In the genomic region with DNA sequence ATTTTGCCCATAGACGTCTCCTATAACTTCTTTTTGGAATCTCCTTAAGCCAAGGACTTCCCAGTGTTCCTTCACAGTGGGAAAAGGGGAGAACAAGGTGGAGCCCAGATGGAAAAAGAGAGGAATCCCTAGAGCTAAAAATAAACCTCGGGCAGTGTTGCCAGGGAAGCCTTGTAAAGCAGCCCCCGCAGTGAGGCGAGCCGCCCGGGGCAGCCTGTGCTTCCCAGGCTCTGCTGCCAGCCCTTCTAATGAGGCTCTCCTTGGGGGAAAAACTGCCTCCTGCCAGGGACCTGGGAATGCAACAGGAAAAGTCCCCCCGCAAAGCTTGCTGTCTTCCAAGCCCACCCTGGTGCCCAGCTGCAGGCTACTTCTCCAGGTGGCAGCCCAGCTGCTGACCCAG, we compare ENCODE assay signal across 16 cellular contexts.
DNase-seq lines count a peak whose midpoint lies in the region; ATAC-seq and TF ChIP-seq lines count a peak whose summit lies in the region.
"Had no signal": no experiment of that assay in that cellular context is flagged by ENCODE, and none has a peak within 500 bp of the region (broad histone marks: within the 10 kb centered on the region; RNA-seq: fewer than 3 reads in every experiment).

No MANE protein-coding gene starts in this region.

- no peak overlapping the region for H3K4me2 ChIP-seq in MM.1S (ENCODE audit: low read depth, low read length)

- POLR2A ChIA-PET in HEK293 (lab: Yijun Ruan, JAX), result no interaction called here

- H3K9me3 ChIP-seq in HEK293 (ENCODE audit: control insufficient read depth, insufficient read depth, low read depth, low read length), result no peaks in the 10 kb centered on the region
- no peaks in the 10 kb centered on the region for H3K9me3 ChIP-seq in mucosa of stomach (ENCODE audit: control insufficient read depth, low read length)
- H3K9me3 ChIP-seq in MM.1S (replicated peaks; ENCODE audit: insufficient read depth, low read length), result no peaks in the 10 kb centered on the region
- H3K9me3 ChIP-seq: BE2C had no signal

- peak; percentile 50 for DNase-seq in EH (ENCODE audit: low read depth)
- no peak for DNase-seq in epithelial cell of prostate (ENCODE audit: low read depth, low spot score)
- DNase-seq in AG20443 (ENCODE audit: low spot score), result no peak
- DNase-seq in MM.1S, result no peak
- DNase-seq: BE2C; CD4-positive, alpha-beta memory T cell; H9; IMR-90; Kasumi-1; NCI-H1417; NCI-H2029; NCI-H510A treated with DMSO at 0.1 percent for 48 hours; SIG-M5 had no signal

- H3K4me3 ChIP-seq in HEK293 (ENCODE audit: low read depth, low read length), result no peak overlapping the region
- no peak overlapping the region for H3K4me3 ChIP-seq in mucosa of stomach (ENCODE audit: low read length)
- no peak overlapping the region for H3K4me3 ChIP-seq in MM.1S (ENCODE audit: low read length)

- H3K27me3 ChIP-seq in mucosa of stomach (ENCODE audit: control insufficient read depth, insufficient read depth, low read length), result no peaks in the 10 kb centered on the region
- H3K27me3 ChIP-seq in MM.1S (replicated peaks; ENCODE audit: insufficient read depth, low read length), result no peaks in the 10 kb centered on the region
- H3K27me3 ChIP-seq: BE2C had no signal

- peaks cover 4% of the 10 kb centered on the region; the same call in 1 of the 2 replicates for H3K4me1 ChIP-seq in HEK293 (ENCODE audit: control insufficient read depth, insufficient read depth, low read length)
- H3K4me1 ChIP-seq in mucosa of stomach (ENCODE audit: control insufficient read depth, insufficient read depth, low read length), result peaks cover 73% of the 10 kb centered on the region
- H3K4me1 ChIP-seq in MM.1S (ENCODE audit: low read length), result peaks cover 31% of the 10 kb centered on the region
- H3K4me1 ChIP-seq: BE2C had no signal

- no peaks in the 10 kb centered on the region for H4K20me1 ChIP-seq in MM.1S (ENCODE audit: insufficient read depth, low read length)

- H3K27ac ChIP-seq in HEK293 (ENCODE audit: extremely low read depth, low read depth, low read length) (no peak overlapping the region), epithelial cell of prostate (peak overlapping the region; percentile 96), MM.1S (ENCODE audit: low read length) (no peak overlapping the region)

- H2AFZ ChIP-seq in MM.1S (ENCODE audit: low read length), result no peak overlapping the region

- H3K36me3 ChIP-seq in HEK293 (ENCODE audit: control insufficient read depth in 2 of 2, insufficient read depth in 1 of 2, low read length in 2 of 2) (peaks cover 0 to 5% of the 10 kb centered on the region in 2 experiments; a peak in 1 of 3 replicates), mucosa of stomach (ENCODE audit: control insufficient read depth, insufficient read depth, low read length) (no peaks in the 10 kb centered on the region), MM.1S (replicated peaks; ENCODE audit: insufficient read depth, low read length) (no peaks in the 10 kb centered on the region)

- H3K79me2 ChIP-seq in MM.1S (ENCODE audit: low read length), result no peaks in the 10 kb centered on the region

- ATAC-seq in GM21576 (IDR thresholded peaks at IDR 0.05; ENCODE audit: unreplicated experiment), result no peak

- H3K9me2 ChIP-seq in MM.1S (replicated peaks; ENCODE audit: insufficient read depth, low read length), result no peaks in the 10 kb centered on the region

- H3K9ac ChIP-seq in mucosa of stomach (ENCODE audit: low read length) (peak overlapping the region; percentile 3), MM.1S (ENCODE audit: low read length) (no peak overlapping the region)

- CTCF ChIA-PET in HEK293 (lab: Yijun Ruan, JAX), result interaction anchor here (1.2 kb wide), 1 partner anchor 75 kb away, joined by 4 read pairs; no protein-coding TSS in a partner anchor

- peaks cover 16% of the 10 kb centered on the region for H3F3A ChIP-seq in MM.1S (ENCODE audit: insufficient read depth, low read length)

- no peak for TF ChIP-seq CTCF in HEK293 (tag by site-specific recombination; IDR thresholded peaks at IDR 0.05)
- no peak for TF ChIP-seq CTCF in MM.1S (IDR thresholded peaks at IDR 0.05; ENCODE audit: low read length)

TF ChIP-seq in HEK293, 187 proteins besides CTCF, POLR2A, EP300 and RAD21:
- TF ChIP-seq ZNF132 (tag by site-specific recombination; IDR thresholded peaks at IDR 0.05; ENCODE audit: borderline replicate concordance) (no peak), ZNF350 (tag by site-specific recombination; IDR thresholded peaks at IDR 0.05) (no peak), ZIC2 (tag by site-specific recombination; IDR thresholded peaks at IDR 0.05) (peak; percentile 66), ZBTB21 (tag by site-specific recombination; IDR thresholded peaks at IDR 0.05) (no peak)
